ENCODE assay signal across 14 cellular contexts in genomic region chr11:130413383-130414106, GRCh38. TPM values are rescaled to one million over a fixed set of nuclear protein-coding genes. Genes with fewer than 3 reads are reported as not detected.
DNase-seq lines count a peak whose midpoint lies in the region; ATAC-seq and TF ChIP-seq lines count a peak whose summit lies in the region.
"Had no signal": no experiment of that assay in that cellular context is flagged by ENCODE, and none has a peak within 500 bp of the region (broad histone marks: within the 10 kb centered on the region; RNA-seq: fewer than 3 reads in every experiment).

No MANE protein-coding gene starts in this region.

- no peaks in the 10 kb centered on the region for H3K36me3 ChIP-seq in brain microvascular endothelial cell (replicated peaks)
- H3K36me3 ChIP-seq: right atrium auricular region had no signal

- no peaks in the 10 kb centered on the region for H3K36me3 Mint-ChIP-seq in neural crest cell (ENCODE audit: low read depth)

- H3K27ac Mint-ChIP-seq in neural crest cell (ENCODE audit: unreplicated experiment) = peak overlapping the region; percentile 36

- TF ChIP-seq CTCF in AG09319 (IDR thresholded peaks at IDR 0.05; ENCODE audit: low read depth, low read length) (no peak), brain microvascular endothelial cell (IDR thresholded peaks at IDR 0.05; ENCODE audit: low read depth, low read length, missing control alignments) (no peak), neural crest cell (conservative IDR thresholded peaks at IDR 0.05) (no peak)

- ATAC-seq in GM18909 (IDR thresholded peaks at IDR 0.05; ENCODE audit: poor library complexity, unreplicated experiment) = no peak
- no peak for ATAC-seq in HG02852 (IDR thresholded peaks at IDR 0.05; ENCODE audit: unreplicated experiment)

- no peak overlapping the region for H3K27ac ChIP-seq in brain microvascular endothelial cell
- H3K27ac ChIP-seq: right atrium auricular region had no signal

- no peak overlapping the region for H3K4me3 ChIP-seq in brain microvascular endothelial cell (ENCODE audit: low read depth, low read length)
- H3K4me3 ChIP-seq: dorsolateral prefrontal cortex, right atrium auricular region had no signal

- H3K9me3 Mint-ChIP-seq in neural crest cell = no peaks in the 10 kb centered on the region

- H3K4me1 Mint-ChIP-seq in neural crest cell = peaks cover 5% of the 10 kb centered on the region

- H3K27me3 Mint-ChIP-seq in neural crest cell (ENCODE audit: low read depth) = peaks cover 22% of the 10 kb centered on the region

- in situ Hi-C loops in brain microvascular endothelial cell (cut with HindIII; ENCODE audit: low pct_ligation_motif_present, low sequenced_read_pairs) = no loop called here

- DNase-seq in AG09319 (ENCODE audit: extremely low read depth, low read depth) (peak; percentile 58), HPDE6-E6E7 (ENCODE audit: extremely low spot score) (peak; percentile 88), brain microvascular endothelial cell (peak; percentile 83), neural crest cell (ENCODE audit: low read depth, low spot score) (no peak), NCI-H1092 treated with DMSO at 0.1 percent for 48 hours (lab: John Stamatoyannopoulos, UW) (no peak)
- DNase-seq in NK-92 treated with Interleukin-12 subunit alpha and Interleukin-12 subunit beta, amount 100 ng/mL, for 24 hours (lab: John Stamatoyannopoulos, UW) = no peak
- DNase-seq: activated CD8-positive, alpha-beta memory T cell treated with anti-CD3 and anti-CD28 coated beads for 24 hours; DMS79; NCI-H1048; SHP77 had no signal

- H3K4me3 Mint-ChIP-seq in neural crest cell = no peak overlapping the region

- H3K27me3 ChIP-seq in brain microvascular endothelial cell (replicated peaks) = no peaks in the 10 kb centered on the region
- H3K27me3 ChIP-seq: dorsolateral prefrontal cortex, right atrium auricular region had no signal

RNA-seq across cellular contexts. Expression of gene ADAMTS8, which starts 14.9 kb away (rescaled TPM):
- 0.21 TPM in 1 of 2 replicates, not detected in the other for total RNA-seq in neural crest cell

RNA-seq across cellular contexts. Expression of gene ADAMTS15, which starts 34.9 kb away (rescaled TPM):
- 7.5 and 7.7 TPM in 2 replicates for total RNA-seq in neural crest cell

Comparison
In these comparisons a context has a peak if more than half of its experiments do, and no peak if none do; other contexts are left out.
1. DNase-seq: peak in AG09319 (single experiment), HPDE6-E6E7 (single experiment) and brain microvascular endothelial cell (single experiment); none in neural crest cell (single experiment), NK-92 treated with Interleukin-12 subunit alpha and Interleukin-12 subunit beta, amount 100 ng/mL, for 24 hours (single experiment) and NCI-H1092 treated with DMSO at 0.1 percent for 48 hours (single experiment).